Comparison of ENCODE assay signal across 11 cellular contexts in genomic region chr2:197200056-197200455, GRCh38.
DNase-seq lines count a peak whose midpoint lies in the region; ATAC-seq and FAIRE-seq lines count a peak whose summit lies in the region.
"Had no signal": no experiment of that assay in that cellular context is flagged by ENCODE, and none has a peak within 500 bp of the region (broad histone marks: within the 10 kb centered on the region; RNA-seq: fewer than 3 reads in every experiment).

No MANE protein-coding gene starts in this region.

- H3K4me1 Mint-ChIP-seq in activated CD8-positive, alpha-beta T cell treated with anti-CD3 and anti-CD28 coated beads, Interleukin-2, amount 10 ng/mL, durations not matched to agents 7 days and 5 days (ENCODE audit: low read depth): peaks cover 87% of the 10 kb centered on the region
- peaks cover 43 to 96% (median 91%) of the 10 kb centered on the region in 4 donors for H3K4me1 Mint-ChIP-seq in naive thymus-derived CD8-positive, alpha-beta T cell

- peaks cover 68% of the 10 kb centered on the region for H3K36me3 Mint-ChIP-seq in activated CD8-positive, alpha-beta T cell treated with anti-CD3 and anti-CD28 coated beads, Interleukin-2, amount 10 ng/mL, durations not matched to agents 7 days and 5 days (ENCODE audit: low read depth)
- H3K36me3 Mint-ChIP-seq in naive thymus-derived CD8-positive, alpha-beta T cell: peaks cover 6 to 44% (median 31%) of the 10 kb centered on the region in 3 donors

- FAIRE-seq in GM19239 (lab: Jason Lieb, UNC) (peak; percentile 89), RCC 7860 (lab: Jason Lieb, UNC) (no peak), urothelium cell line (lab: Jason Lieb, UNC) (no peak)

- DNase-seq in CD1c-positive myeloid dendritic cell (ENCODE audit: extremely low spot score) (peak; percentile 47), GM19239 (ENCODE audit: insufficient read length, low spot score) (no peak), RCC 7860 (ENCODE audit: low spot score) (no peak), urothelium cell line (ENCODE audit: low spot score) (no peak), hepatic stellate cell (ENCODE audit: low spot score) (no peak)
- no peak for DNase-seq in activated CD8-positive, alpha-beta T cell treated with anti-CD3 and anti-CD28 coated beads, Interleukin-2, amount 10 ng/mL, durations not matched to agents 7 days and 5 days
- DNase-seq in naive thymus-derived CD8-positive, alpha-beta T cell: no peak
- DNase-seq: NCI-H2227 treated with DMSO at 0.1 percent for 48 hours, RPMI8226 had no signal

- CTCF ChIA-PET in activated CD8-positive, alpha-beta T cell treated with anti-CD3 and anti-CD28 coated beads, Interleukin-2, amount 10 ng/mL, durations not matched to agents 7 days and 5 days (lab: Charles Lee): interaction anchor here (0.9 to 8.2 kb wide), 4 partner anchors 9 to 110 kb away, joined by 3 to 79 read pairs (median 24); partner anchors contain the start of gene ANKRD44

- peak overlapping the region; percentile 40 for H3K4me3 Mint-ChIP-seq in activated CD8-positive, alpha-beta T cell treated with anti-CD3 and anti-CD28 coated beads, Interleukin-2, amount 10 ng/mL, durations not matched to agents 7 days and 5 days
- H3K4me3 Mint-ChIP-seq in naive thymus-derived CD8-positive, alpha-beta T cell: peak overlapping the region; percentile 66 to 98 (median 92)

- H3K27me3 Mint-ChIP-seq in activated CD8-positive, alpha-beta T cell treated with anti-CD3 and anti-CD28 coated beads, Interleukin-2, amount 10 ng/mL, durations not matched to agents 7 days and 5 days (ENCODE audit: low read depth): no peaks in the 10 kb centered on the region
- peaks cover 0 to 2% (median 0%) of the 10 kb centered on the region in 5 donors for H3K27me3 Mint-ChIP-seq in naive thymus-derived CD8-positive, alpha-beta T cell
- H3K27me3 Mint-ChIP-seq: progenitor cell of endocrine pancreas had no signal

- ATAC-seq in activated CD8-positive, alpha-beta T cell treated with anti-CD3 and anti-CD28 coated beads, Interleukin-2, amount 10 ng/mL, durations not matched to agents 7 days and 5 days: no peak
- ATAC-seq in naive thymus-derived CD8-positive, alpha-beta T cell: no peak
- no peak for ATAC-seq in GM21576 (IDR thresholded peaks at IDR 0.05; ENCODE audit: unreplicated experiment)

- H3K9me3 Mint-ChIP-seq in activated CD8-positive, alpha-beta T cell treated with anti-CD3 and anti-CD28 coated beads, Interleukin-2, amount 10 ng/mL, durations not matched to agents 7 days and 5 days (ENCODE audit: insufficient read depth): no peaks in the 10 kb centered on the region
- H3K9me3 Mint-ChIP-seq in naive thymus-derived CD8-positive, alpha-beta T cell: peaks cover 0 to 3% (median 0%) of the 10 kb centered on the region in 9 donors

- H3K27ac Mint-ChIP-seq in activated CD8-positive, alpha-beta T cell treated with anti-CD3 and anti-CD28 coated beads, Interleukin-2, amount 10 ng/mL, durations not matched to agents 7 days and 5 days: peak overlapping the region; percentile 93
- peak overlapping the region; percentile 96 to 100 (median 98) for H3K27ac Mint-ChIP-seq in naive thymus-derived CD8-positive, alpha-beta T cell
- H3K27ac Mint-ChIP-seq: progenitor cell of endocrine pancreas had no signal

- POLR2A ChIA-PET in activated CD8-positive, alpha-beta T cell treated with anti-CD3 and anti-CD28 coated beads, Interleukin-2, amount 10 ng/mL, durations not matched to agents 7 days and 5 days (lab: Charles Lee): interaction anchor here (1.0 to 3.6 kb wide), 3 partner anchors 8 to 108 kb away, joined by 3 to 72 read pairs (median 4); partner anchors contain the start of gene ANKRD44
- POLR2A ChIA-PET in naive thymus-derived CD8-positive, alpha-beta T cell (lab: Charles Lee): interaction anchor here (1.1 to 24.4 kb wide), 10 partner anchors 9 to 107 kb away, joined by 3 to 582 read pairs (median 8); partner anchors contain the start of gene ANKRD44
